In the genomic region with DNA sequence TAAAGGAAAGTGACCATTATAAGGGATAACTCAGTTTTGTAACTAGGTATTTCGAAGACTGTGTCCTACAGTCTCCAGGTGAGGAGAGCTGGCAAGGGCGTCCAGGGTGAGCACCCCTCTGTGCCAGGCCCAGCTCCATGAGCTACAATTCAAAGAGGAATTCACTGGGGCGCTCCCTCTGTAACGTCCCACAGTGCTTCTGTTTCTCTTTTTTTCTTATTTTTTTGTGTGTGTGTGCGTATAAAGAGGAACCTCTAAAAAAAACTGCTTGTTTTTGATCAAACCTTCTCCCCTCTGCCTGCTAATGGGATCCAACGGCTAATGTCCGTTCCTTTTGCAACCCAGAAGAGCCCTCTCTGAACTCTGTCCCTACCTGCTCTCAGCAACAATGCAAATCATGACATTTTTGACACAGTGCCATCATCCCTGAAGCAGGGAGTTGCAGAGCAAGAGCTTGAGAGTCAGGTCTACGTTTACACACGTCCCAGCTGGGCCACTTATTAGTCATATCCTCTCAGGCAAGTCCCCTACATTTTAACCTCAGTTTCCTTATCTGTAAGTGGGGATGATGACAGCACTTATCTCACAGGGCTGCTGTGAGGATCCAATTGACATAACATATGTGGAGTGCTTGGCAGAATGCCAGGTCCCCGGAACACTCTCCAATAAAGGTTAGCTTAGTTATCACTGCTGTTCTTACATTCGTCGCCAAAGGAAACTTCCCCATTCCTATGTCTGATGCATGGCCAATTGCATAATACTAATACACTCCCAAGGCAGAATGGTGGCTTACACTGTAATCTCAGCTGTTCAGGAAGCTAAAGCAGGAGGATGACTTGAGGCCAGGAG, we compare ENCODE assay signal across 7 cellular contexts. TPM values are rescaled to one million over a fixed set of nuclear protein-coding genes. Genes with fewer than 3 reads are reported as not detected.
DNase-seq lines count a peak whose midpoint lies in the region; ATAC-seq and TF ChIP-seq lines count a peak whose summit lies in the region.

No MANE protein-coding gene starts in this region.

- no peak overlapping the region for H3K4me3 Mint-ChIP-seq in activated CD8-positive, alpha-beta T cell treated with anti-CD3 and anti-CD28 coated beads, Interleukin-2, amount 10 ng/mL, durations not matched to agents 7 days and 5 days

- H3K9me3 Mint-ChIP-seq in activated CD8-positive, alpha-beta T cell treated with anti-CD3 and anti-CD28 coated beads, Interleukin-2, amount 10 ng/mL, durations not matched to agents 7 days and 5 days (ENCODE audit: insufficient read depth), result no peaks in the 10 kb centered on the region

- H3K27me3 Mint-ChIP-seq in activated CD8-positive, alpha-beta T cell treated with anti-CD3 and anti-CD28 coated beads, Interleukin-2, amount 10 ng/mL, durations not matched to agents 7 days and 5 days (ENCODE audit: low read depth), result no peaks in the 10 kb centered on the region

- intact Hi-C loops in heart left ventricle (cut with DNase I), result loop anchor here in 1 of 10 donors (1.0 kb wide), 1 partner anchor 22 kb away; no protein-coding TSS in a partner anchor

- TF ChIP-seq POLR2A in heart left ventricle (IDR thresholded peaks at IDR 0.05), result no peak

- peaks cover 0 to 88% (median 67%) of the 10 kb centered on the region in 9 donors for H3K36me3 ChIP-seq in heart left ventricle

- CTCF ChIA-PET in GM10248 (lab: Yijun Ruan, JAX), result interaction anchor here (0.8 to 1.7 kb wide), 9 partner anchors 8 to 184 kb away, joined by 3 to 4 read pairs (median 3); no protein-coding TSS in a partner anchor
- CTCF ChIA-PET in activated CD8-positive, alpha-beta T cell treated with anti-CD3 and anti-CD28 coated beads, Interleukin-2, amount 10 ng/mL, durations not matched to agents 7 days and 5 days (lab: Charles Lee), result interaction anchor here (0.6 to 1.5 kb wide), 8 partner anchors 9 to 265 kb away, joined by 3 to 5 read pairs (median 4); no protein-coding TSS in a partner anchor

- TF ChIP-seq CTCF in GM10248 (IDR thresholded peaks at IDR 0.05; ENCODE audit: control extremely low read depth, extremely low read depth, low read depth, missing control alignments), result no peak
- TF ChIP-seq CTCF in heart left ventricle (IDR thresholded peaks at IDR 0.05), result no peak

- peak overlapping the region in 11 of 12 donors; percentile 40 to 90 (median 57) for H3K27ac ChIP-seq in heart left ventricle

- DNase-seq in GM10248 (ENCODE audit: extremely low spot score), result peak; percentile 78
- peak; percentile 66 for DNase-seq in NCI-H2227 (lab: John Stamatoyannopoulos, UW; ENCODE audit: unreplicated experiment)
- peak; percentile 63 for DNase-seq in activated CD8-positive, alpha-beta T cell treated with anti-CD3 and anti-CD28 coated beads, Interleukin-2, amount 10 ng/mL, durations not matched to agents 7 days and 5 days
- DNase-seq in heart left ventricle, result peak; percentile 80 to 95 (median 89)
- peak; percentile 8 to 16 for DNase-seq in stimulated activated CD4-positive, alpha-beta T cell treated with anti-CD3 and anti-CD28 coated beads, Interleukin-4, amount 100 ng/mL, for 48 hours (ENCODE audit: low read depth in 2 of 2)
- no peak for DNase-seq in NCI-H526 treated with DMSO at 0.1 percent for 48 hours (lab: John Stamatoyannopoulos, UW)

- peaks cover 16% of the 10 kb centered on the region for H3K4me1 Mint-ChIP-seq in activated CD8-positive, alpha-beta T cell treated with anti-CD3 and anti-CD28 coated beads, Interleukin-2, amount 10 ng/mL, durations not matched to agents 7 days and 5 days (ENCODE audit: low read depth)

- POLR2A ChIA-PET in GM10248 (lab: Yijun Ruan, JAX), result interaction anchor here (0.5 to 0.6 kb wide), 2 partner anchors 63 to 424 kb away, joined by 3 read pairs; no protein-coding TSS in a partner anchor
- POLR2A ChIA-PET in activated CD8-positive, alpha-beta T cell treated with anti-CD3 and anti-CD28 coated beads, Interleukin-2, amount 10 ng/mL, durations not matched to agents 7 days and 5 days (lab: Charles Lee), result interaction anchor here (1.0 to 1.7 kb wide), 3 partner anchors 11 to 55 kb away, joined by 3 to 7 read pairs (median 5); a partner anchor contains a TSS

- 36 to 40% (median 37%) methylated on average over 12 of the region's 12 CpGs for WGBS in heart left ventricle, 4 donors

- H3K27ac Mint-ChIP-seq in activated CD8-positive, alpha-beta T cell treated with anti-CD3 and anti-CD28 coated beads, Interleukin-2, amount 10 ng/mL, durations not matched to agents 7 days and 5 days, result peak overlapping the region; percentile 80

- H3K9me3 ChIP-seq in heart left ventricle, result no peaks in the 10 kb centered on the region

- H3K4me3 ChIP-seq in heart left ventricle, result no peak overlapping the region

- H3K27me3 ChIP-seq in heart left ventricle, result no peaks in the 10 kb centered on the region

- peaks cover 65% of the 10 kb centered on the region for H3K36me3 Mint-ChIP-seq in activated CD8-positive, alpha-beta T cell treated with anti-CD3 and anti-CD28 coated beads, Interleukin-2, amount 10 ng/mL, durations not matched to agents 7 days and 5 days (ENCODE audit: low read depth)

- peaks cover 0 to 39% (median 33%) of the 10 kb centered on the region in 12 donors for H3K4me1 ChIP-seq in heart left ventricle

- ATAC-seq in HG02610 (IDR thresholded peaks at IDR 0.05; ENCODE audit: unreplicated experiment) (peak; percentile 73), heart left ventricle (peak; percentile 72 to 95 (median 94))
- peak; percentile 77 for ATAC-seq in activated CD8-positive, alpha-beta T cell treated with anti-CD3 and anti-CD28 coated beads, Interleukin-2, amount 10 ng/mL, durations not matched to agents 7 days and 5 days

RNA-seq across cellular contexts. Expression of a gene that starts 16.9 kb away (rescaled TPM):
- total RNA-seq in activated CD8-positive, alpha-beta T cell treated with anti-CD3 and anti-CD28 coated beads, Interleukin-2, amount 10 ng/mL, durations not matched to agents 7 days and 5 days, result 10 to 100 TPM; 86.5 to 91.4 TPM
- total RNA-seq in heart left ventricle, result 10 to 100 TPM; 23.6 to 53.2 (median 30.4) TPM
- 10 to 100 TPM; 41.8 to 77.1 TPM for polyA plus RNA-seq in heart left ventricle

RNA-seq across cellular contexts. Expression of a gene that starts 54.0 kb away (rescaled TPM):
- total RNA-seq in activated CD8-positive, alpha-beta T cell treated with anti-CD3 and anti-CD28 coated beads, Interleukin-2, amount 10 ng/mL, durations not matched to agents 7 days and 5 days, result 100 to 1,000 TPM; 102 to 103 TPM
- total RNA-seq in heart left ventricle, result 100 to 1,000 TPM; 244 to 396 (median 299) TPM
- polyA plus RNA-seq in heart left ventricle, result 1,000 to 10,000 TPM in 1 of 2 donors, 100 to 1,000 TPM in 1; 355 to 1,063 TPM

RNA-seq across cellular contexts. Expression of a gene that starts 54.4 kb away (rescaled TPM):
- 10 to 100 TPM; 19.0 to 21.8 TPM for total RNA-seq in activated CD8-positive, alpha-beta T cell treated with anti-CD3 and anti-CD28 coated beads, Interleukin-2, amount 10 ng/mL, durations not matched to agents 7 days and 5 days
- 10 to 100 TPM; 19.4 to 28.9 (median 20.9) TPM for total RNA-seq in heart left ventricle
- 10 to 100 TPM; 30.1 to 37.2 TPM for polyA plus RNA-seq in heart left ventricle
